Comparison of ENCODE assay signal across 12 cellular contexts in genomic region chr1:247440001-247440620, GRCh38.
DNase-seq lines count a peak whose midpoint lies in the region; ATAC-seq, FAIRE-seq and TF ChIP-seq lines count a peak whose summit lies in the region.
"Had no signal": no experiment of that assay in that cellular context is flagged by ENCODE, and none has a peak within 500 bp of the region (broad histone marks: within the 10 kb centered on the region; RNA-seq: fewer than 3 reads in every experiment).

No MANE protein-coding gene starts in this region.

- POLR2A ChIA-PET in HEK293T (lab: Yijun Ruan, JAX) = no interaction called here

- FAIRE-seq in D721Med (lab: Jason Lieb, UNC) = no peak
- FAIRE-seq: G401.6 had no signal

- TF ChIP-seq CTCF in D721Med (IDR thresholded peaks at IDR 0.05; ENCODE audit: insufficient read depth, missing control alignments) = no peak

- CTCF ChIA-PET in HEK293T (lab: Yijun Ruan, JAX) = no interaction called here

- ATAC-seq in GM18867 (IDR thresholded peaks at IDR 0.05; ENCODE audit: unreplicated experiment) = peak; percentile 95
- peak; percentile 97 for ATAC-seq in GM21515 (IDR thresholded peaks at IDR 0.05; ENCODE audit: unreplicated experiment)
- peak; percentile 97 for ATAC-seq in HG03139 (IDR thresholded peaks at IDR 0.05; ENCODE audit: unreplicated experiment)
- ATAC-seq: SK-N-SH treated with all-trans-retinoic acid at 6 μM for 48 hours had no signal

- DNase-seq in germinal center (ENCODE audit: low spot score) (peak; percentile 56), D721Med (ENCODE audit: insufficient read length, low spot score) (no peak), HEK293T (ENCODE audit: extremely low spot score) (no peak)
- no peak for DNase-seq in stimulated activated CD4-positive, alpha-beta T cell treated with anti-CD3 and anti-CD28 coated beads, Interleukin-15, amount 100 ng/mL, for 24 hours
- no peak for DNase-seq in NK-92 treated with Interleukin-12 subunit alpha and Interleukin-12 subunit beta, amount 100 ng/mL, for 24 hours (lab: John Stamatoyannopoulos, UW)
- DNase-seq: activated T-cell treated with anti-CD3 and anti-CD28 coated beads, Interleukin-2, amount 50 U/mL, for 72 hours; ovary had no signal

TF ChIP-seq in HEK293T, 16 proteins besides CTCF, POLR2A, EP300 and RAD21:
- TF ChIP-seq CTBP1 (IDR thresholded peaks at IDR 0.05; ENCODE audit: borderline replicate concordance) (no peak), ARNT (IDR thresholded peaks at IDR 0.05) (no peak), L3MBTL2 (conservative IDR thresholded peaks at IDR 0.05) (no peak), TARDBP (IDR thresholded peaks at IDR 0.05) (no peak), FOXM1 (IDR thresholded peaks at IDR 0.05; ENCODE audit: borderline replicate concordance) (no peak), NFRKB (IDR thresholded peaks at IDR 0.05) (no peak), PKNOX1 (IDR thresholded peaks at IDR 0.05) (no peak), FOXA1 (IDR thresholded peaks at IDR 0.05) (no peak), HDGF (IDR thresholded peaks at IDR 0.05; ENCODE audit: borderline replicate concordance) (no peak), LEF1 (IDR thresholded peaks at IDR 0.05; ENCODE audit: borderline replicate concordance) (no peak), BHLHE40 (IDR thresholded peaks at IDR 0.05; ENCODE audit: borderline replicate concordance) (no peak), FOXK2 (IDR thresholded peaks at IDR 0.05) (no peak)
